8 cellular contexts compared by ENCODE assay signal in the genomic region with DNA sequence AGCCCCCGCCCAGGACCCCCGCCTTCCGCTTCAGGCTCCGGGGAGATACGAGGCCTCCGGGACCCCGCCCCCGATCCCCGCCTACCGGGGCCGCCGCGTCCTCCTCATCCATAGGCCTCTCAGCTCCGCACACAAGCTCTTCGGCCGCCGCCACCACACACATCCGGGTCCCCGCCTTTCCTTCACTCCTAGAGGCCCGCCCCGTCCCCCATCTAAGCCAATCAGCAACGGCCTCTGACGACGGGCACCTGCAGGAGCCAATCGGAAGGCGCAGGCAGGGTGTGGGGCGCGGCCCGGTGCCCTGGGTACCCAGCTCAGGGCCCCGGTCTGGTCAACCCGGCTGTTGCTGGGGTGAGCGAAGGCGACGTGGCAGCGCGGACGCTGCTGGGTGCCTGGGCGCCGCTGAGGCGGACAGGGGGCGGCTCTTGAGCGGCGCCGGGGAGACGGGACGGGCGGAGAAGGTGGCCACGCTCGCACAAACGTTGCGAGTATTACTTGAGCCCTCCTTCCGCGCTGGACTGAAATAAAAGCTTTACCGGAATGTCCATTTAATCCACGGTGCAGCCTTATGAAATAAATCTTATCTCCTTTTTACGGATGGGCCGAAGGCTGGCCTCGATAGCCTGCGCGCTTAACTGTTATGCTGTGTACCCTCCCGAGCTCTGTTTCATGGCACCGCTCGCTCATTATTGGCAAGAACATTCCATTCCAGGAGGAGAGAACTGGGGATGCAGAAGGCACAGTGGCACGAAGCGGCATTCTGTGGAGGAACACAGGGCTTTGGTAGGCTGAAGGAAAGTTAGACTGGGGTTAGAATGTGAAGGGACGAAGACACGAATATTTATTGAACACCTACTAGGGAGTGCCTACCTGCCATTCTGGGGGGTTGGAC. TPM values are rescaled to one million over a fixed set of nuclear protein-coding genes. Genes with fewer than 3 reads are reported as not detected.
A peak's percentile ranks its signal among the peaks of the same experiment; 100 is the strongest.
DNase-seq lines count a peak whose midpoint lies in the region; ATAC-seq and TF ChIP-seq lines count a peak whose summit lies in the region.

A gene with protein sequence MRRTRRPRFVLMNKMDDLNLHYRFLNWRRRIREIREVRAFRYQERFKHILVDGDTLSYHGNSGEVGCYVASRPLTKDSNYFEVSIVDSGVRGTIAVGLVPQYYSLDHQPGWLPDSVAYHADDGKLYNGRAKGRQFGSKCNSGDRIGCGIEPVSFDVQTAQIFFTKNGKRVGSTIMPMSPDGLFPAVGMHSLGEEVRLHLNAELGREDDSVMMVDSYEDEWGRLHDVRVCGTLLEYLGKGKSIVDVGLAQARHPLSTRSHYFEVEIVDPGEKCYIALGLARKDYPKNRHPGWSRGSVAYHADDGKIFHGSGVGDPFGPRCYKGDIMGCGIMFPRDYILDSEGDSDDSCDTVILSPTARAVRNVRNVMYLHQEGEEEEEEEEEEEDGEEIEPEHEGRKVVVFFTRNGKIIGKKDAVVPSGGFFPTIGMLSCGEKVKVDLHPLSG (minus strand): TSS at position 165 of the 892 bp plus-strand sequence. CDS start 57 bp downstream, at position 108.

- H3K9ac ChIP-seq in muscle layer of colon (ENCODE audit: low read length), result peak within 1 kb of the TSS; percentile 54

- no peaks in the 10 kb centered on the region for H4K20me1 ChIP-seq in PC-9 (ENCODE audit: insufficient read depth)

- DNase-seq in DMS153 (lab: John Stamatoyannopoulos, UW) (peak; percentile 96), PC-9 (peak; percentile 91 to 99), epithelial cell of proximal tubule (ENCODE audit: low read depth) (peak; percentile 49)
- peak; percentile 90 for DNase-seq in Jurkat, Clone E6-1 (ENCODE audit: low read depth, low spot score)
- DNase-seq in activated T-cell treated with anti-CD3 and anti-CD28 coated beads, Interleukin-2, amount 50 U/mL, for 1 hour, result peak; percentile 98
- peak; percentile 89 for DNase-seq in stimulated activated CD8-positive, alpha-beta memory T cell treated with anti-CD3 and anti-CD28 coated beads, Interleukin-7, amount 100 ng/mL, for 24 hours (ENCODE audit: low read depth)

- CTCF ChIA-PET in PC-9 (lab: Charles Lee), result interaction anchor here (0.6 to 2.7 kb wide), 5 partner anchors 14 to 242 kb away, joined by 4 to 16 read pairs (median 5); a partner anchor contains a TSS

- H3K9me2 ChIP-seq in PC-9 (ENCODE audit: insufficient read depth), result no peaks in the 10 kb centered on the region

- peak within 1 kb of the TSS; percentile 77 for H3K4me3 ChIP-seq in Jurkat, Clone E6-1 (ENCODE audit: low read length)
- H3K4me3 ChIP-seq in PC-9 (peak within 1 kb of the TSS; percentile 94), epithelial cell of proximal tubule (ENCODE audit: low read depth, low read length) (peak within 1 kb of the TSS; percentile 84), muscle layer of colon (ENCODE audit: low read depth in 1 of 2, low read length in 2 of 2) (peak within 1 kb of the TSS; percentile 74 to 84)

- H3F3A ChIP-seq in PC-9 (ENCODE audit: insufficient read depth, low read depth), result peaks cover 28% of the 10 kb centered on the region

- H3K27ac ChIP-seq in PC-9, result peak within 1 kb of the TSS; percentile 80
- peak within 1 kb of the TSS; percentile 89 for H3K27ac ChIP-seq in muscle layer of colon (ENCODE audit: low read depth, low read length)

- H3K79me2 ChIP-seq in PC-9 (ENCODE audit: low read depth), result peaks cover 18% of the 10 kb centered on the region; the same call in 1 of the 2 replicates

- peak within 1 kb of the TSS; percentile 94 for H2AFZ ChIP-seq in PC-9

- BruUV-seq in PC-9 (replicated peaks; lab: Mats Ljungman, UMichigan), result TSS peak; percentile 94

- H3K36me3 ChIP-seq in PC-9 (ENCODE audit: low read depth) (no peaks in the 10 kb centered on the region), muscle layer of colon (ENCODE audit: insufficient read depth, low read length) (peaks cover 27% of the 10 kb centered on the region)

- H3K27me3 ChIP-seq in PC-9 (ENCODE audit: insufficient read depth, low read depth) (no peaks in the 10 kb centered on the region), muscle layer of colon (ENCODE audit: control insufficient read depth in 1 of 2, insufficient read depth in 2 of 2, low read length in 2 of 2) (no peaks in the 10 kb centered on the region)

- TF ChIP-seq CTCF in PC-9 (conservative IDR thresholded peaks at IDR 0.05) (no peak), epithelial cell of proximal tubule (conservative IDR thresholded peaks at IDR 0.05; ENCODE audit: low read depth, low read length) (no peak)

- intact Hi-C loops in PC-9 (cut with micrococcal nuclease; ENCODE audit: unreplicated experiment), result loop anchor here (2.0 kb wide), 2 partner anchors 19 to 31 kb away; no protein-coding TSS in a partner anchor

- peak; percentile 97 for ATAC-seq in GM21619 (IDR thresholded peaks at IDR 0.05; ENCODE audit: unreplicated experiment)

- H3K9me3 ChIP-seq in PC-9 (ENCODE audit: insufficient read depth, low read depth) (no peaks in the 10 kb centered on the region), muscle layer of colon (ENCODE audit: low read length) (no peaks in the 10 kb centered on the region)

- peaks cover 25% of the 10 kb centered on the region for H3K4me1 ChIP-seq in PC-9 (replicated peaks; ENCODE audit: insufficient read depth)
- peaks cover 11% of the 10 kb centered on the region for H3K4me1 ChIP-seq in muscle layer of colon (ENCODE audit: insufficient read depth, low read length)

- POLR2A ChIA-PET in PC-9 (lab: Charles Lee; ENCODE audit: unreplicated experiment), result interaction anchor here (0.5 to 2.1 kb wide), 20 partner anchors 13 to 1119 kb away, joined by 3 to 26 read pairs (median 7); a partner anchor contains a TSS

- peak within 1 kb of the TSS; percentile 100 for H3K4me2 ChIP-seq in PC-9

RNA-seq across cellular contexts. Expression of the gene that starts here (rescaled TPM):
- 11.8 TPM for polyA plus RNA-seq in Jurkat, Clone E6-1 (2012; ENCODE audit: insufficient read depth, insufficient read length)
- total RNA-seq in PC-9 (2021), result 15.2 and 17.2 TPM in 2 replicates
- 24.5 and 26.1 TPM in 2 replicates for total RNA-seq in epithelial cell of proximal tubule

Comparison
In these comparisons a context has a peak if more than half of its experiments do, and no peak if none do; other contexts are left out.
1. Peak in every context shown above with its lines: DNase-seq, ATAC-seq, H3K4me3 ChIP-seq and H3K27ac ChIP-seq.